In genomic region chr21:42427809-42428419, GRCh38 we compare ENCODE assay signal across 1 cellular context.
TF ChIP-seq lines count a peak whose summit lies in the region.

No MANE protein-coding gene starts in this region.

TF ChIP-seq in HepG2, 621 proteins besides CTCF, POLR2A, EP300 and RAD21 (continued from another document):
- TF ChIP-seq, protein P1, sequence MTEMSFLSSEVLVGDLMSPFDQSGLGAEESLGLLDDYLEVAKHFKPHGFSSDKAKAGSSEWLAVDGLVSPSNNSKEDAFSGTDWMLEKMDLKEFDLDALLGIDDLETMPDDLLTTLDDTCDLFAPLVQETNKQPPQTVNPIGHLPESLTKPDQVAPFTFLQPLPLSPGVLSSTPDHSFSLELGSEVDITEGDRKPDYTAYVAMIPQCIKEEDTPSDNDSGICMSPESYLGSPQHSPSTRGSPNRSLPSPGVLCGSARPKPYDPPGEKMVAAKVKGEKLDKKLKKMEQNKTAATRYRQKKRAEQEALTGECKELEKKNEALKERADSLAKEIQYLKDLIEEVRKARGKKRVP (CRISPR knock-in tag; IDR thresholded peaks at IDR 0.05), result peak in 1 of 2 experiments; percentile 85; a peak in 2 of 4 replicates
- TF ChIP-seq THRA (CRISPR knock-in tag; IDR thresholded peaks at IDR 0.05; ENCODE audit: borderline replicate concordance) (peak; percentile 24; the same call in 1 of the 2 replicates), ZSCAN9 (CRISPR knock-in tag; IDR thresholded peaks at IDR 0.05; ENCODE audit: borderline replicate concordance) (no peak), TEAD2 (CRISPR knock-in tag; IDR thresholded peaks at IDR 0.05) (no peak), ZNF230 (CRISPR knock-in tag; IDR thresholded peaks at IDR 0.05) (no peak), ZNF160 (CRISPR knock-in tag; IDR thresholded peaks at IDR 0.05) (no peak), SAFB2 (CRISPR knock-in tag; IDR thresholded peaks at IDR 0.05; ENCODE audit: borderline replicate concordance, low read depth) (no peak), GLMP (CRISPR knock-in tag; IDR thresholded peaks at IDR 0.05; ENCODE audit: borderline replicate concordance) (no peak), CEBPB (IDR thresholded peaks at IDR 0.05; ENCODE audit: borderline replicate concordance, low read depth, low read length) (peak; percentile 72; the same call in 1 of the 2 replicates)
- TF ChIP-seq, protein P2, sequence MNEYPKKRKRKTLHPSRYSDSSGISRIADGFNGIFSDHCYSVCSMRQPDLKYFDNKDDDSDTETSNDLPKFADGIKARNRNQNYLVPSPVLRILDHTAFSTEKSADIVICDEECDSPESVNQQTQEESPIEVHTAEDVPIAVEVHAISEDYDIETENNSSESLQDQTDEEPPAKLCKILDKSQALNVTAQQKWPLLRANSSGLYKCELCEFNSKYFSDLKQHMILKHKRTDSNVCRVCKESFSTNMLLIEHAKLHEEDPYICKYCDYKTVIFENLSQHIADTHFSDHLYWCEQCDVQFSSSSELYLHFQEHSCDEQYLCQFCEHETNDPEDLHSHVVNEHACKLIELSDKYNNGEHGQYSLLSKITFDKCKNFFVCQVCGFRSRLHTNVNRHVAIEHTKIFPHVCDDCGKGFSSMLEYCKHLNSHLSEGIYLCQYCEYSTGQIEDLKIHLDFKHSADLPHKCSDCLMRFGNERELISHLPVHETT (CRISPR knock-in tag; conservative IDR thresholded peaks at IDR 0.05), result no peak
